Comparison of ENCODE assay signal across 23 cellular contexts in genomic region chr4:187017156-187017555, GRCh38.
DNase-seq lines count a peak whose midpoint lies in the region; ATAC-seq, FAIRE-seq and TF ChIP-seq lines count a peak whose summit lies in the region.
"Had no signal": no experiment of that assay in that cellular context is flagged by ENCODE, and none has a peak within 500 bp of the region (broad histone marks: within the 10 kb centered on the region; RNA-seq: fewer than 3 reads in every experiment).

No MANE protein-coding gene starts in this region.

- H4K20me1 ChIP-seq in H1 (replicated peaks in 1 of 2; ENCODE audit: control insufficient read depth in 1 of 2, insufficient read depth in 2 of 2, low read length in 2 of 2), result no peaks in the 10 kb centered on the region

- H3K9me3 ChIP-seq in H1 (ENCODE audit: insufficient read depth in 2 of 2, low read depth in 1 of 2, low read length in 1 of 2) (no peaks in the 10 kb centered on the region), T-helper 17 cell (ENCODE audit: control insufficient read depth, low read length, poor library complexity, severe bottlenecking) (no peaks in the 10 kb centered on the region)
- H3K9me3 ChIP-seq: SK-N-SH had no signal

- TF ChIP-seq EP300 in H1 (IDR thresholded peaks at IDR 0.05; ENCODE audit: borderline replicate concordance in 1 of 2, low read depth in 2 of 2, low read length in 2 of 2), result no peak

- H4K5ac ChIP-seq in H1 (ENCODE audit: insufficient read length, low read depth, low read length) (no peak overlapping the region), mesendoderm (ENCODE audit: low read length) (no peak overlapping the region)

- no peak overlapping the region for H2BK15ac ChIP-seq in H1 (ENCODE audit: low read length)
- no peak overlapping the region for H2BK15ac ChIP-seq in mesendoderm (replicated peaks; ENCODE audit: low read depth)

- H2BK120ac ChIP-seq in H1 (replicated peaks; ENCODE audit: low read depth, low read length), result no peak overlapping the region
- H2BK120ac ChIP-seq in mesendoderm (ENCODE audit: low read depth, low read length), result no peak overlapping the region

- H3K23ac ChIP-seq in H1 (ENCODE audit: insufficient read length), result no peak overlapping the region
- no peak overlapping the region for H3K23ac ChIP-seq in mesendoderm (ENCODE audit: low read length)

- H2BK12ac ChIP-seq in H1 (ENCODE audit: low read depth, low read length), result no peak overlapping the region

- WGBS in H1 (ENCODE audit: extremely low coverage in 1 of 2, insufficient coverage in 1 of 2, insufficient read length in 1 of 2, insufficient replicate concordance in 2 of 2, low coverage in 1 of 2, low lambda C conversion rate in 2 of 2, missing lambda C conversion rate in 1 of 2), 2 experiments, result 75% methylated on average over 3 of the region's 3 CpGs; no CpG with 5 or more reads in 1 of the 2 experiments
- no CpG with 5 or more reads among the region's 3 CpGs for WGBS in mesendoderm (ENCODE audit: extremely low coverage, insufficient coverage, low lambda C conversion rate)

- H3K23me2 ChIP-seq in H1 (ENCODE audit: low read depth, low read length), result no peaks in the 10 kb centered on the region

- no peak overlapping the region for H3K27ac Mint-ChIP-seq in T-helper 17 cell
- H3K27ac Mint-ChIP-seq: H9, T-cell had no signal

- no peak for TF ChIP-seq POLR2A in H1 (IDR thresholded peaks at IDR 0.05; ENCODE audit: control extremely low read depth in 1 of 2, low read depth in 2 of 2, low read length in 2 of 2)

- no peaks in the 10 kb centered on the region for H3K79me1 ChIP-seq in H1 (ENCODE audit: low read depth, low read length)
- no peaks in the 10 kb centered on the region for H3K79me1 ChIP-seq in mesendoderm (ENCODE audit: low read length)

- H3K9ac ChIP-seq in H1 (replicated peaks in 1 of 4; ENCODE audit: extremely low read depth in 1 of 4, low read depth in 3 of 4, low read length in 3 of 4) (no peak overlapping the region), mesendoderm (ENCODE audit: low read length) (no peak overlapping the region)
- H3K9ac ChIP-seq: SK-N-SH had no signal

- no peak for FAIRE-seq in H1 (lab: Jason Lieb, UNC)

- no peak for ATAC-seq in T-helper 17 cell
- ATAC-seq: T-cell had no signal

- no peak overlapping the region for H3K14ac ChIP-seq in H1 (ENCODE audit: insufficient read length)

- no peak overlapping the region for H2BK20ac ChIP-seq in H1 (ENCODE audit: low read length)

- no peak overlapping the region for H2AFZ ChIP-seq in H1 (ENCODE audit: low read length)

- no peaks in the 10 kb centered on the region for H3K36me3 Mint-ChIP-seq in T-helper 17 cell (ENCODE audit: low read depth)
- H3K36me3 Mint-ChIP-seq: CD14-positive monocyte, T-cell had no signal

- H3K4me3 ChIP-seq in H1 (ENCODE audit: extremely low read depth in 1 of 4, insufficient read depth in 2 of 4, low read depth in 3 of 4, low read length in 4 of 4) (no peak overlapping the region), mesendoderm (ENCODE audit: low read length) (no peak overlapping the region)

- no peak overlapping the region for H3K4me2 ChIP-seq in H1 (ENCODE audit: insufficient read depth in 1 of 2, low read depth in 2 of 2, low read length in 2 of 2)
- no peak overlapping the region for H3K4me2 ChIP-seq in mesendoderm (ENCODE audit: low read length)
- H3K4me2 ChIP-seq: SK-N-SH had no signal

- H3K56ac ChIP-seq in H1 (replicated peaks; ENCODE audit: insufficient read length, low read depth, low read length) (no peak overlapping the region), mesendoderm (ENCODE audit: low read length) (no peak overlapping the region)

- CTCF ChIA-PET in H1 (lab: Charles Lee; ENCODE audit: partially characterized antibody), result no interaction called here

- no peak for TF ChIP-seq CTCF in H1 (IDR thresholded peaks at IDR 0.05; ENCODE audit: control extremely low read depth in 1 of 3, insufficient read depth in 1 of 3, low read depth in 1 of 3, low read length in 3 of 3)

- POLR2A ChIA-PET in H1 (lab: Charles Lee; ENCODE audit: partially characterized antibody), result no interaction called here

- no peak overlapping the region for H4K8ac ChIP-seq in H1 (ENCODE audit: extremely low read depth, insufficient read depth, low read length)
- H4K8ac ChIP-seq in mesendoderm (ENCODE audit: low read depth, low read length), result no peak overlapping the region

- H3K4me1 ChIP-seq in H1 (replicated peaks in 1 of 4; ENCODE audit: control insufficient read depth in 3 of 4, insufficient read depth in 4 of 4, low read length in 3 of 4) (peaks cover 0 to 4% (median 2%) of the 10 kb centered on the region in 4 experiments; a peak in 2 of 7 replicates), mesendoderm (ENCODE audit: control insufficient read depth, low read depth, low read length) (peaks cover 2% of the 10 kb centered on the region)

- H4K91ac ChIP-seq in H1 (replicated peaks; ENCODE audit: insufficient read length, low read length), result no peak overlapping the region

- H3K27me3 ChIP-seq in H1 (replicated peaks in 1 of 4; ENCODE audit: control insufficient read depth in 3 of 4, extremely low read depth in 1 of 4, insufficient read depth in 3 of 4, low read length in 3 of 4) (peaks cover 0 to 5% (median 1%) of the 10 kb centered on the region in 4 experiments; a peak in 4 of 7 replicates), mesendoderm (ENCODE audit: insufficient read depth, low read length, poor library complexity) (no peaks in the 10 kb centered on the region)

- no peak overlapping the region for H3K4me3 Mint-ChIP-seq in T-helper 17 cell
- H3K4me3 Mint-ChIP-seq: CD14-positive monocyte, H9, T-cell had no signal

- no peak overlapping the region for H3K18ac ChIP-seq in H1 (ENCODE audit: extremely low read depth, low read length)
- H3K18ac ChIP-seq in mesendoderm (ENCODE audit: low read length), result no peak overlapping the region

- DNase-seq in DMS153 (lab: John Stamatoyannopoulos, UW), result peak; percentile 21
- DNase-seq in DMS153 treated with DMSO at 0.1 percent for 48 hours (lab: John Stamatoyannopoulos, UW; ENCODE audit: unreplicated experiment), result no peak
- DNase-seq in NCI-H510A (lab: John Stamatoyannopoulos, UW), result peak; percentile 7
- DNase-seq in H1 (ENCODE audit: low read depth in 1 of 2, low spot score in 2 of 2), result no peak
- peak; percentile 37 for DNase-seq in mesendoderm
- DNase-seq in activated naive CD4-positive, alpha-beta T cell treated with Interleukin-2 at 50 U/mL for 16 hours, result no peak
- no peak for DNase-seq in NCI-H2196 (lab: John Stamatoyannopoulos, UW; ENCODE audit: unreplicated experiment)
- no peak for DNase-seq in T-helper 17 cell
- DNase-seq: COR-L47, DMS 273 treated with DMSO at 0.1 percent for 48 hours, H9, NCI-H1105 treated with DMSO at 0.1 percent for 48 hours, NCI-H1694, NCI-H2081 treated with DMSO at 0.1 percent for 48 hours, NCI-H226, NCI-H82, OCI-M1, RPMI8226, SHP77 treated with DMSO at 0.1 percent for 48 hours, SK-N-SH, T-cell had no signal

- H3K36me3 ChIP-seq in H1 (ENCODE audit: control insufficient read depth in 2 of 4, insufficient read depth in 4 of 4, low read length in 3 of 4) (no peaks in the 10 kb centered on the region), mesendoderm (ENCODE audit: control insufficient read depth, insufficient read depth, low read length) (no peaks in the 10 kb centered on the region)

- no peaks in the 10 kb centered on the region for H3K4me1 Mint-ChIP-seq in T-helper 17 cell
- H3K4me1 Mint-ChIP-seq: CD14-positive monocyte, T-cell had no signal

- H2BK5ac ChIP-seq in H1 (ENCODE audit: low read depth, low read length) (no peak overlapping the region), mesendoderm (ENCODE audit: low read length) (no peak overlapping the region)

- H3K27ac ChIP-seq in H1 (ENCODE audit: low read depth, low read length) (no peak overlapping the region), mesendoderm (ENCODE audit: low read depth, low read length) (no peak overlapping the region)
- H3K27ac ChIP-seq: 22Rv1 had no signal

- no peaks in the 10 kb centered on the region for H3K79me2 ChIP-seq in H1 (ENCODE audit: control insufficient read depth in 1 of 2, insufficient read depth in 2 of 2, low read length in 2 of 2)
- no peaks in the 10 kb centered on the region for H3K79me2 ChIP-seq in mesendoderm (ENCODE audit: control insufficient read depth, insufficient read depth, low read length)

- H3K27me3 Mint-ChIP-seq in T-helper 17 cell, result no peaks in the 10 kb centered on the region
- H3K27me3 Mint-ChIP-seq: T-cell had no signal

- H2AK5ac ChIP-seq in H1 (ENCODE audit: low read depth, low read length), result no peak overlapping the region
- H2AK5ac ChIP-seq in mesendoderm (ENCODE audit: low read length), result no peak overlapping the region

- TF ChIP-seq RAD21 in H1 (IDR thresholded peaks at IDR 0.05 in 1 of 2, conservative IDR thresholded peaks at IDR 0.05 in 1 of 2; ENCODE audit: low read depth in 2 of 2, low read length in 2 of 2), result no peak

- no peak overlapping the region for H3K4ac ChIP-seq in H1 (replicated peaks; ENCODE audit: insufficient read length, low read depth, low read length)
- H3K4ac ChIP-seq in mesendoderm (ENCODE audit: low read depth, low read length), result no peak overlapping the region

TF ChIP-seq in H1, 55 proteins besides CTCF, POLR2A, EP300 and RAD21:
- peak; percentile 38; the same call in 1 of the 2 replicates for TF ChIP-seq MAFK (IDR thresholded peaks at IDR 0.05; ENCODE audit: low read depth, low read length)
- 0 out of 2 replicates have a peak, but pooled peaks have one; percentile 15 for TF ChIP-seq SIX5 (IDR thresholded peaks at IDR 0.05; ENCODE audit: low read depth, low read length)
- TF ChIP-seq PHF8 (conservative IDR thresholded peaks at IDR 0.05; ENCODE audit: low read depth, low read length), result no peak
- 0 out of 2 replicates have a peak, but pooled peaks have one; percentile 11 for TF ChIP-seq BACH1 (IDR thresholded peaks at IDR 0.05; ENCODE audit: low read length)

Comparison
In these comparisons a context has a peak if more than half of its experiments do, and no peak if none do; other contexts are left out.
1. DNase-seq: peak in DMS153 (single experiment), NCI-H510A (single experiment) and mesendoderm (single experiment); none in DMS153 treated with DMSO at 0.1 percent for 48 hours (single experiment), H1 (0 of 2), activated naive CD4-positive, alpha-beta T cell treated with Interleukin-2 at 50 U/mL for 16 hours (single experiment), NCI-H2196 (single experiment) and T-helper 17 cell (0 of 3).